1 cellular context compared by ENCODE assay signal in the genomic region with DNA sequence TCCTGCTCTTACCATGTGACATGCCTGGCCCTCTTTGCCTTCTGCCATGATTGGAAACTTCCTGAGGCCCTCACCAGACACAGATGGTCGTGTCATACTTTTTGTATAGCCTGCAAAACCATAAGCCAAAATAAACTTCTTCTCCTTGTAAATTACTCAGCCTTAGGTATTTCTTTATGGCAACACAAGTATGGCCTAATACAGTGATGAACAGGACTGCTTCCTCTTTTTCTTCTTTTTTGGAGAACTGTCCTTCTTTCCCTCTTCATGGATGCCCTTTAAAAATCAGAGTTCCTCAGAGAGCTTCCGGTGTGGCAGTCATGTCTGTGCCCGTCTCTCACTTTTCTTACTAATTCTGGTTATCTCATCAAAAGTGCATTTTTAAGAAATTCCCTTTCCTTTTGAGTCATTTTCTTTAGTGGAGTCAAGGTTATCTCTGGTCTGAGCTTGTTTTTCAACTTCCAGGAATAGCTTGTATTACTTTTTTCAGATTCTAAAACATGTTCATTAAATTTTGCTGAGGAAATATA.
TF ChIP-seq lines count a peak whose summit lies in the region.

No MANE protein-coding gene starts in this region.

TF ChIP-seq in K562, 482 proteins besides CTCF, POLR2A, EP300 and RAD21 (continued from another document and continues in another):
- TF ChIP-seq, protein P1, sequence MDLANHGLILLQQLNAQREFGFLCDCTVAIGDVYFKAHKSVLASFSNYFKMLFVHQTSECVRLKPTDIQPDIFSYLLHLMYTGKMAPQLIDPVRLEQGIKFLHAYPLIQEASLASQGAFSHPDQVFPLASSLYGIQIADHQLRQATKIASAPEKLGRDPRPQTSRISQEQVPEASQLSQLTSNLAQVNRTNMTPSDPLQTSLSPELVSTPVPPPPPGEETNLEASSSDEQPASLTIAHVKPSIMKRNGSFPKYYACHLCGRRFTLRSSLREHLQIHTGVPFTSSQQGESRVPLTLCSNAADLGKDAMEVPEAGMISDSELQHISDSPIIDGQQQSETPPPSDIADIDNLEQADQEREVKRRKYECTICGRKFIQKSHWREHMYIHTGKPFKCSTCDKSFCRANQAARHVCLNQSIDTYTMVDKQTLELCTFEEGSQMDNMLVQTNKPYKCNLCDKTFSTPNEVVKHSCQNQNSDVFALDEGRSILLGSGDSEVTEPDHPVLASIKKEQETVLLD (IDR thresholded peaks at IDR 0.05) = no peak
- TF ChIP-seq ZNF282 (CRISPR knock-in tag; IDR thresholded peaks at IDR 0.05) (no peak), MCM2 (IDR thresholded peaks at IDR 0.05; ENCODE audit: low read depth) (no peak), NR1H2 (CRISPR knock-in tag; IDR thresholded peaks at IDR 0.05) (no peak), ZFX (CRISPR knock-in tag; IDR thresholded peaks at IDR 0.05) (no peak), POLR3A (IDR thresholded peaks at IDR 0.05; ENCODE audit: borderline replicate concordance, extremely low read depth, insufficient read depth, insufficient read length) (no peak), SPI1 (IDR thresholded peaks at IDR 0.05; ENCODE audit: borderline replicate concordance, low read depth, low read length) (no peak), MYNN (IDR thresholded peaks at IDR 0.05) (no peak), MYNN (CRISPR knock-in tag; IDR thresholded peaks at IDR 0.05) (no peak), HDGF (IDR thresholded peaks at IDR 0.05) (no peak), SMAD4 (CRISPR knock-in tag; conservative IDR thresholded peaks at IDR 0.05) (peak; percentile 68), FOSL1 (tag; conservative IDR thresholded peaks at IDR 0.05) (no peak), ZBTB17 (CRISPR knock-in tag; IDR thresholded peaks at IDR 0.05) (peak; percentile 80; the same call in 1 of the 2 replicates), ZNF41 (CRISPR knock-in tag; conservative IDR thresholded peaks at IDR 0.05) (no peak), NONO (IDR thresholded peaks at IDR 0.05; ENCODE audit: low read depth in 2 of 2, low read length in 1 of 2) (no peak), NBN (IDR thresholded peaks at IDR 0.05; ENCODE audit: low read depth) (no peak), ZNF12 (CRISPR knock-in tag; IDR thresholded peaks at IDR 0.05) (no peak), POLR2AphosphoS2 (IDR thresholded peaks at IDR 0.05; ENCODE audit: low read length) (no peak), TGIF2 (CRISPR knock-in tag; IDR thresholded peaks at IDR 0.05) (no peak), ARID1B (IDR thresholded peaks at IDR 0.05) (no peak), RNF2 (IDR thresholded peaks at IDR 0.05) (no peak), HNRNPLL (IDR thresholded peaks at IDR 0.05; ENCODE audit: low read depth, low read length, poor library complexity, severe bottlenecking) (no peak), DACH1 (IDR thresholded peaks at IDR 0.05; ENCODE audit: partially characterized antibody) (no peak), MTF1 (CRISPR knock-in tag; IDR thresholded peaks at IDR 0.05; ENCODE audit: borderline replicate concordance) (no peak)
- TF ChIP-seq, protein P2, sequence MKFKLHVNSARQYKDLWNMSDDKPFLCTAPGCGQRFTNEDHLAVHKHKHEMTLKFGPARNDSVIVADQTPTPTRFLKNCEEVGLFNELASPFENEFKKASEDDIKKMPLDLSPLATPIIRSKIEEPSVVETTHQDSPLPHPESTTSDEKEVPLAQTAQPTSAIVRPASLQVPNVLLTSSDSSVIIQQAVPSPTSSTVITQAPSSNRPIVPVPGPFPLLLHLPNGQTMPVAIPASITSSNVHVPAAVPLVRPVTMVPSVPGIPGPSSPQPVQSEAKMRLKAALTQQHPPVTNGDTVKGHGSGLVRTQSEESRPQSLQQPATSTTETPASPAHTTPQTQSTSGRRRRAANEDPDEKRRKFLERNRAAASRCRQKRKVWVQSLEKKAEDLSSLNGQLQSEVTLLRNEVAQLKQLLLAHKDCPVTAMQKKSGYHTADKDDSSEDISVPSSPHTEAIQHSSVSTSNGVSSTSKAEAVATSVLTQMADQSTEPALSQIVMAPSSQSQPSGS (CRISPR knock-in tag; IDR thresholded peaks at IDR 0.05) = no peak
- TF ChIP-seq, protein P3, sequence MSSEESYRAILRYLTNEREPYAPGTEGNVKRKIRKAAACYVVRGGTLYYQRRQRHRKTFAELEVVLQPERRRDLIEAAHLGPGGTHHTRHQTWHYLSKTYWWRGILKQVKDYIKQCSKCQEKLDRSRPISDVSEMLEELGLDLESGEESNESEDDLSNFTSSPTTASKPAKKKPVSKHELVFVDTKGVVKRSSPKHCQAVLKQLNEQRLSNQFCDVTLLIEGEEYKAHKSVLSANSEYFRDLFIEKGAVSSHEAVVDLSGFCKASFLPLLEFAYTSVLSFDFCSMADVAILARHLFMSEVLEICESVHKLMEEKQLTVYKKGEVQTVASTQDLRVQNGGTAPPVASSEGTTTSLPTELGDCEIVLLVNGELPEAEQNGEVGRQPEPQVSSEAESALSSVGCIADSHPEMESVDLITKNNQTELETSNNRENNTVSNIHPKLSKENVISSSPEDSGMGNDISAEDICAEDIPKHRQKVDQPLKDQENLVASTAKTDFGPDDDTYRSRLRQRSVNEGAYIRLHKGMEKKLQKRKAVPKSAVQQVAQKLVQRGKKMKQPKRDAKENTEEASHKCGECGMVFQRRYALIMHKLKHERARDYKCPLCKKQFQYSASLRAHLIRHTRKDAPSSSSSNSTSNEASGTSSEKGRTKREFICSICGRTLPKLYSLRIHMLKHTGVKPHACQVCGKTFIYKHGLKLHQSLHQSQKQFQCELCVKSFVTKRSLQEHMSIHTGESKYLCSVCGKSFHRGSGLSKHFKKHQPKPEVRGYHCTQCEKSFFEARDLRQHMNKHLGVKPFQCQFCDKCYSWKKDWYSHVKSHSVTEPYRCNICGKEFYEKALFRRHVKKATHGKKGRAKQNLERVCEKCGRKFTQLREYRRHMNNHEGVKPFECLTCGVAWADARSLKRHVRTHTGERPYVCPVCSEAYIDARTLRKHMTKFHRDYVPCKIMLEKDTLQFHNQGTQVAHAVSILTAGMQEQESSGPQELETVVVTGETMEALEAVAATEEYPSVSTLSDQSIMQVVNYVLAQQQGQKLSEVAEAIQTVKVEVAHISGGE (CRISPR knock-in tag; IDR thresholded peaks at IDR 0.05) = no peak
- TF ChIP-seq, protein P4, sequence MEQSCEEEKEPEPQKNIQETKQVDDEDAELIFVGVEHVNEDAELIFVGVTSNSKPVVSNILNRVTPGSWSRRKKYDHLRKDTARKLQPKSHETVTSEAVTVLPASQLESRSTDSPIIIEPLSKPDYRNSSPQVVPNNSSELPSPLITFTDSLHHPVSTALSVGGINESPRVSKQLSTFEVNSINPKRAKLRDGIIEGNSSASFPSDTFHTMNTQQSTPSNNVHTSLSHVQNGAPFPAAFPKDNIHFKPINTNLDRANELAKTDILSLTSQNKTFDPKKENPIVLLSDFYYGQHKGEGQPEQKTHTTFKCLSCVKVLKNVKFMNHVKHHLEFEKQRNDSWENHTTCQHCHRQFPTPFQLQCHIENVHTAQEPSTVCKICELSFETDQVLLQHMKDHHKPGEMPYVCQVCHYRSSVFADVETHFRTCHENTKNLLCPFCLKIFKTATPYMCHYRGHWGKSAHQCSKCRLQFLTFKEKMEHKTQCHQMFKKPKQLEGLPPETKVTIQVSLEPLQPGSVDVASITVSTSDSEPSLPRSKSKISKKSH (CRISPR knock-in tag; IDR thresholded peaks at IDR 0.05) = no peak
- TF ChIP-seq, protein P5, sequence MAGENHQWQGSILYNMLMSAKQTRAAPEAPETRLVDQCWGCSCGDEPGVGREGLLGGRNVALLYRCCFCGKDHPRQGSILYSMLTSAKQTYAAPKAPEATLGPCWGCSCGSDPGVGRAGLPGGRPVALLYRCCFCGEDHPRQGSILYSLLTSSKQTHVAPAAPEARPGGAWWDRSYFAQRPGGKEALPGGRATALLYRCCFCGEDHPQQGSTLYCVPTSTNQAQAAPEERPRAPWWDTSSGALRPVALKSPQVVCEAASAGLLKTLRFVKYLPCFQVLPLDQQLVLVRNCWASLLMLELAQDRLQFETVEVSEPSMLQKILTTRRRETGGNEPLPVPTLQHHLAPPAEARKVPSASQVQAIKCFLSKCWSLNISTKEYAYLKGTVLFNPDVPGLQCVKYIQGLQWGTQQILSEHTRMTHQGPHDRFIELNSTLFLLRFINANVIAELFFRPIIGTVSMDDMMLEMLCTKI (IDR thresholded peaks at IDR 0.05; ENCODE audit: partially characterized antibody) = no peak
- TF ChIP-seq, protein P6, sequence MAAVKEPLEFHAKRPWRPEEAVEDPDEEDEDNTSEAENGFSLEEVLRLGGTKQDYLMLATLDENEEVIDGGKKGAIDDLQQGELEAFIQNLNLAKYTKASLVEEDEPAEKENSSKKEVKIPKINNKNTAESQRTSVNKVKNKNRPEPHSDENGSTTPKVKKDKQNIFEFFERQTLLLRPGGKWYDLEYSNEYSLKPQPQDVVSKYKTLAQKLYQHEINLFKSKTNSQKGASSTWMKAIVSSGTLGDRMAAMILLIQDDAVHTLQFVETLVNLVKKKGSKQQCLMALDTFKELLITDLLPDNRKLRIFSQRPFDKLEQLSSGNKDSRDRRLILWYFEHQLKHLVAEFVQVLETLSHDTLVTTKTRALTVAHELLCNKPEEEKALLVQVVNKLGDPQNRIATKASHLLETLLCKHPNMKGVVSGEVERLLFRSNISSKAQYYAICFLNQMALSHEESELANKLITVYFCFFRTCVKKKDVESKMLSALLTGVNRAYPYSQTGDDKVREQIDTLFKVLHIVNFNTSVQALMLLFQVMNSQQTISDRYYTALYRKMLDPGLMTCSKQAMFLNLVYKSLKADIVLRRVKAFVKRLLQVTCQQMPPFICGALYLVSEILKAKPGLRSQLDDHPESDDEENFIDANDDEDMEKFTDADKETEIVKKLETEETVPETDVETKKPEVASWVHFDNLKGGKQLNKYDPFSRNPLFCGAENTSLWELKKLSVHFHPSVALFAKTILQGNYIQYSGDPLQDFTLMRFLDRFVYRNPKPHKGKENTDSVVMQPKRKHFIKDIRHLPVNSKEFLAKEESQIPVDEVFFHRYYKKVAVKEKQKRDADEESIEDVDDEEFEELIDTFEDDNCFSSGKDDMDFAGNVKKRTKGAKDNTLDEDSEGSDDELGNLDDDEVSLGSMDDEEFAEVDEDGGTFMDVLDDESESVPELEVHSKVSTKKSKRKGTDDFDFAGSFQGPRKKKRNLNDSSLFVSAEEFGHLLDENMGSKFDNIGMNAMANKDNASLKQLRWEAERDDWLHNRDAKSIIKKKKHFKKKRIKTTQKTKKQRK (IDR thresholded peaks at IDR 0.05; ENCODE audit: borderline replicate concordance, low read depth, low read length) = no peak
- TF ChIP-seq, protein P7, sequence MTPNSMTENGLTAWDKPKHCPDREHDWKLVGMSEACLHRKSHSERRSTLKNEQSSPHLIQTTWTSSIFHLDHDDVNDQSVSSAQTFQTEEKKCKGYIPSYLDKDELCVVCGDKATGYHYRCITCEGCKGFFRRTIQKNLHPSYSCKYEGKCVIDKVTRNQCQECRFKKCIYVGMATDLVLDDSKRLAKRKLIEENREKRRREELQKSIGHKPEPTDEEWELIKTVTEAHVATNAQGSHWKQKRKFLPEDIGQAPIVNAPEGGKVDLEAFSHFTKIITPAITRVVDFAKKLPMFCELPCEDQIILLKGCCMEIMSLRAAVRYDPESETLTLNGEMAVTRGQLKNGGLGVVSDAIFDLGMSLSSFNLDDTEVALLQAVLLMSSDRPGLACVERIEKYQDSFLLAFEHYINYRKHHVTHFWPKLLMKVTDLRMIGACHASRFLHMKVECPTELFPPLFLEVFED (CRISPR knock-in tag; conservative IDR thresholded peaks at IDR 0.05) = no peak
- TF ChIP-seq, protein P8, sequence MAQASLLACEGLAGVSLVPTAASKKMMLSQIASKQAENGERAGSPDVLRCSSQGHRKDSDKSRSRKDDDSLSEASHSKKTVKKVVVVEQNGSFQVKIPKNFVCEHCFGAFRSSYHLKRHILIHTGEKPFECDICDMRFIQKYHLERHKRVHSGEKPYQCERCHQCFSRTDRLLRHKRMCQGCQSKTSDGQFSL (CRISPR knock-in tag; IDR thresholded peaks at IDR 0.05) = no peak
- TF ChIP-seq, protein P8 (tag; IDR thresholded peaks at IDR 0.05) = 0 out of 4 replicates have a peak, but pooled peaks of 1 of the 2 experiments have one; percentile 13
- TF ChIP-seq, protein P9, sequence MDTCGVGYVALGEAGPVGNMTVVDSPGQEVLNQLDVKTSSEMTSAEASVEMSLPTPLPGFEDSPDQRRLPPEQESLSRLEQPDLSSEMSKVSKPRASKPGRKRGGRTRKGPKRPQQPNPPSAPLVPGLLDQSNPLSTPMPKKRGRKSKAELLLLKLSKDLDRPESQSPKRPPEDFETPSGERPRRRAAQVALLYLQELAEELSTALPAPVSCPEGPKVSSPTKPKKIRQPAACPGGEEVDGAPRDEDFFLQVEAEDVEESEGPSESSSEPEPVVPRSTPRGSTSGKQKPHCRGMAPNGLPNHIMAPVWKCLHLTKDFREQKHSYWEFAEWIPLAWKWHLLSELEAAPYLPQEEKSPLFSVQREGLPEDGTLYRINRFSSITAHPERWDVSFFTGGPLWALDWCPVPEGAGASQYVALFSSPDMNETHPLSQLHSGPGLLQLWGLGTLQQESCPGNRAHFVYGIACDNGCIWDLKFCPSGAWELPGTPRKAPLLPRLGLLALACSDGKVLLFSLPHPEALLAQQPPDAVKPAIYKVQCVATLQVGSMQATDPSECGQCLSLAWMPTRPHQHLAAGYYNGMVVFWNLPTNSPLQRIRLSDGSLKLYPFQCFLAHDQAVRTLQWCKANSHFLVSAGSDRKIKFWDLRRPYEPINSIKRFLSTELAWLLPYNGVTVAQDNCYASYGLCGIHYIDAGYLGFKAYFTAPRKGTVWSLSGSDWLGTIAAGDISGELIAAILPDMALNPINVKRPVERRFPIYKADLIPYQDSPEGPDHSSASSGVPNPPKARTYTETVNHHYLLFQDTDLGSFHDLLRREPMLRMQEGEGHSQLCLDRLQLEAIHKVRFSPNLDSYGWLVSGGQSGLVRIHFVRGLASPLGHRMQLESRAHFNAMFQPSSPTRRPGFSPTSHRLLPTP (IDR thresholded peaks at IDR 0.05; ENCODE audit: borderline replicate concordance, extremely low read depth, insufficient read length) = no peak
- TF ChIP-seq, protein P10, sequence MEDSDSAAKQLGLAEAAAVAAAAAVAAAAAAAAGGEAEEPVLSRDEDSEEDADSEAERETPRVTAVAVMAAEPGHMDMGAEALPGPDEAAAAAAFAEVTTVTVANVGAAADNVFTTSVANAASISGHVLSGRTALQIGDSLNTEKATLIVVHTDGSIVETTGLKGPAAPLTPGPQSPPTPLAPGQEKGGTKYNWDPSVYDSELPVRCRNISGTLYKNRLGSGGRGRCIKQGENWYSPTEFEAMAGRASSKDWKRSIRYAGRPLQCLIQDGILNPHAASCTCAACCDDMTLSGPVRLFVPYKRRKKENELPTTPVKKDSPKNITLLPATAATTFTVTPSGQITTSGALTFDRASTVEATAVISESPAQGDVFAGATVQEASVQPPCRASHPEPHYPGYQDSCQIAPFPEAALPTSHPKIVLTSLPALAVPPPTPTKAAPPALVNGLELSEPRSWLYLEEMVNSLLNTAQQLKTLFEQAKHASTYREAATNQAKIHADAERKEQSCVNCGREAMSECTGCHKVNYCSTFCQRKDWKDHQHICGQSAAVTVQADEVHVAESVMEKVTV (CRISPR knock-in tag; IDR thresholded peaks at IDR 0.05) = no peak
